In genomic region chr12:62934799-62935674, GRCh38 we compare ENCODE assay signal across 1 cellular context.
TF ChIP-seq lines count a peak whose summit lies in the region.

Gene PPM1H, minus strand, starts transcription at chr12:62935150. Its CDS starts 414 bp downstream, at chr12:62934736.

TF ChIP-seq in H1, 55 proteins besides CTCF, POLR2A, EP300 and RAD21 (continued from another document):
- TF ChIP-seq CHD2 (IDR thresholded peaks at IDR 0.05; ENCODE audit: low read length) (peak; percentile 59; the same call in 1 of the 2 replicates), KDM4A (IDR thresholded peaks at IDR 0.05; ENCODE audit: low read depth, low read length, severe bottlenecking) (peak; percentile 40), TEAD4 (IDR thresholded peaks at IDR 0.05; ENCODE audit: low read depth, low read length) (peak; percentile 62), BCL11A (IDR thresholded peaks at IDR 0.05; ENCODE audit: low read depth in 2 of 2, low read length in 2 of 2) (no peak), PHF8 (conservative IDR thresholded peaks at IDR 0.05; ENCODE audit: low read depth, low read length) (peak; percentile 78), RXRA (IDR thresholded peaks at IDR 0.05; ENCODE audit: insufficient read depth, low read depth, low read length) (no peak), SIRT6 (IDR thresholded peaks at IDR 0.05; ENCODE audit: low read length) (no peak), SIX5 (IDR thresholded peaks at IDR 0.05; ENCODE audit: low read depth, low read length) (no peak), NRF1 (IDR thresholded peaks at IDR 0.05; ENCODE audit: low read depth, low read length) (no peak), HDAC2 (IDR thresholded peaks at IDR 0.05; ENCODE audit: borderline replicate concordance in 1 of 2, low read depth in 2 of 2, low read length in 2 of 2) (0 out of 4 replicates have a peak, but pooled peaks of 1 of the 2 experiments have one; percentile 75), POLR2AphosphoS5 (IDR thresholded peaks at IDR 0.05; ENCODE audit: low read depth, low read length) (peak; percentile 51; the same call in 1 of the 2 replicates), SP4 (IDR thresholded peaks at IDR 0.05; ENCODE audit: low read length) (0 out of 2 replicates have a peak, but pooled peaks have one; percentile 62), CTBP2 (IDR thresholded peaks at IDR 0.05; ENCODE audit: borderline replicate concordance, insufficient read depth, insufficient read length, low read length) (peak; percentile 73), EGR1 (IDR thresholded peaks at IDR 0.05; ENCODE audit: borderline replicate concordance, low read depth, low read length) (0 out of 2 replicates have a peak, but pooled peaks have one; percentile 8), JUND (IDR thresholded peaks at IDR 0.05; ENCODE audit: low read length) (no peak; the same call in 1 of the 2 replicates), ATF3 (IDR thresholded peaks at IDR 0.05; ENCODE audit: insufficient read depth, low read depth, low read length) (peak; percentile 81; the same call in 1 of the 2 replicates), CHD1 (IDR thresholded peaks at IDR 0.05; ENCODE audit: low read depth, low read length) (no peak), RBBP5 (IDR thresholded peaks at IDR 0.05; ENCODE audit: borderline replicate concordance, low read depth, low read length) (peak; percentile 77), TAF7 (optimal IDR thresholded peaks at IDR 0.05; ENCODE audit: borderline replicate concordance, low read depth, low read length) (no peak), CBX5 (IDR thresholded peaks at IDR 0.05; ENCODE audit: low read depth, low read length) (no peak), E2F6 (IDR thresholded peaks at IDR 0.05) (peak; percentile 90), ASH2L (IDR thresholded peaks at IDR 0.05; ENCODE audit: low read length) (peak; percentile 67), SIN3A (conservative IDR thresholded peaks at IDR 0.05 in 1 of 2, IDR thresholded peaks at IDR 0.05 in 1 of 2; ENCODE audit: low read depth in 1 of 2, low read length in 2 of 2) (peak in 1 of 2 experiments; percentile 86; a peak in 2 of 4 replicates), TCF12 (IDR thresholded peaks at IDR 0.05; ENCODE audit: low read depth, low read length) (peak; percentile 92; the same call in 1 of the 2 replicates)
